Comparison of ENCODE assay signal across 10 cellular contexts in genomic region chr12:12182926-12183325, GRCh38.
DNase-seq lines count a peak whose midpoint lies in the region; ATAC-seq and TF ChIP-seq lines count a peak whose summit lies in the region.
"Had no signal": no experiment of that assay in that cellular context is flagged by ENCODE, and none has a peak within 500 bp of the region (broad histone marks: within the 10 kb centered on the region; RNA-seq: fewer than 3 reads in every experiment).

No MANE protein-coding gene starts in this region.

- H2AFZ ChIP-seq in SK-N-SH (ENCODE audit: low read depth): no peak overlapping the region

- H3K4me1 ChIP-seq in SK-N-SH (ENCODE audit: control insufficient read depth in 1 of 2, insufficient read depth in 2 of 2, low read depth in 1 of 2, low read length in 1 of 2) (peaks cover 11 to 22% of the 10 kb centered on the region in 2 experiments), stomach smooth muscle (ENCODE audit: control insufficient read depth, insufficient read depth, low read length) (peaks cover 7% of the 10 kb centered on the region)

- DNase-seq in HFFc6: peak; percentile 29
- no peak for DNase-seq in SK-N-SH
- DNase-seq in foreskin fibroblast: peak; percentile 52 to 70
- DNase-seq in posterior cingulate gyrus: no peak
- DNase-seq in activated CD4-positive, alpha-beta memory T cell treated with anti-CD3 and anti-CD28 coated beads for 36 hours: no peak
- DNase-seq: Kasumi-1; naive thymus-derived CD4-positive, alpha-beta T cell had no signal

- no peaks in the 10 kb centered on the region for H4K20me1 ChIP-seq in SK-N-SH (ENCODE audit: insufficient read depth)

- no peak for ATAC-seq in GM21423 (IDR thresholded peaks at IDR 0.05; ENCODE audit: unreplicated experiment)
- ATAC-seq: activated naive CD4-positive, alpha-beta T cell treated with anti-CD3 and anti-CD28 coated beads, Interleukin-2, amount 50 U/mL, for 72 hours; naive thymus-derived CD4-positive, alpha-beta T cell had no signal

- intact Hi-C loops in posterior cingulate gyrus (cut with DNase I): no loop called here
- intact Hi-C loops in activated CD4-positive, alpha-beta memory T cell treated with anti-CD3 and anti-CD28 coated beads for 36 hours (cut with micrococcal nuclease): no loop called here

- POLR2A ChIA-PET in SK-N-SH (lab: Yijun Ruan, JAX): interaction anchor here (1.6 kb wide), 1 partner anchor 84 kb away, joined by 3 read pairs; the partner anchor contains the start of gene LRP6
- POLR2A ChIA-PET in activated CD4-positive, alpha-beta memory T cell treated with anti-CD3 and anti-CD28 coated beads for 36 hours (lab: Charles Lee): no interaction called here

- TF ChIP-seq EP300 in SK-N-SH (IDR thresholded peaks at IDR 0.05; ENCODE audit: borderline replicate concordance in 1 of 2, low read depth in 1 of 2, low read length in 1 of 2): peak in 1 of 2 experiments; percentile 47; a peak in 1 of 4 replicates

- H3K4me3 Mint-ChIP-seq in HFFc6: peak overlapping the region; percentile 48
- no peak overlapping the region for H3K4me3 Mint-ChIP-seq in activated CD4-positive, alpha-beta memory T cell treated with anti-CD3 and anti-CD28 coated beads for 36 hours
- H3K4me3 Mint-ChIP-seq: naive thymus-derived CD4-positive, alpha-beta T cell had no signal

- H3F3A ChIP-seq in SK-N-SH (replicated peaks; ENCODE audit: insufficient read depth): peaks cover 28% of the 10 kb centered on the region

- H3K36me3 Mint-ChIP-seq in HFFc6 (ENCODE audit: low read depth): peaks cover 35% of the 10 kb centered on the region
- H3K36me3 Mint-ChIP-seq in activated CD4-positive, alpha-beta memory T cell treated with anti-CD3 and anti-CD28 coated beads for 36 hours: peaks cover 5% of the 10 kb centered on the region

- peak overlapping the region; percentile 49 for H3K4me2 ChIP-seq in SK-N-SH

- peak overlapping the region; percentile 71 to 79 for H3K27ac ChIP-seq in SK-N-SH (ENCODE audit: low read depth in 2 of 2, low read length in 1 of 2)
- peak overlapping the region; percentile 46 for H3K27ac ChIP-seq in stomach smooth muscle (ENCODE audit: low read length)

- peak overlapping the region; percentile 13; the same call in 1 of the 2 replicates for H3K9ac ChIP-seq in SK-N-SH
- H3K9ac ChIP-seq in stomach smooth muscle (ENCODE audit: low read length in 2 of 2): no peak overlapping the region

- TF ChIP-seq CTCF in HFFc6 (IDR thresholded peaks at IDR 0.05) (no peak), SK-N-SH (IDR thresholded peaks at IDR 0.05) (no peak), foreskin fibroblast (IDR thresholded peaks at IDR 0.05; ENCODE audit: low read depth, low read length) (no peak)

- TF ChIP-seq RAD21 in SK-N-SH (IDR thresholded peaks at IDR 0.05; ENCODE audit: low read length): no peak

- H3K4me3 ChIP-seq in SK-N-SH (ENCODE audit: low read depth in 2 of 2, low read length in 1 of 2): no peak overlapping the region; a peak in 2 of 4 replicates
- H3K4me3 ChIP-seq in foreskin fibroblast (ENCODE audit: low read depth in 1 of 2, low read length in 2 of 2): no peak overlapping the region
- H3K4me3 ChIP-seq in stomach smooth muscle (ENCODE audit: low read length in 2 of 2): peak overlapping the region; percentile 3 to 41

- H3K9me3 ChIP-seq in SK-N-SH (no peaks in the 10 kb centered on the region), stomach smooth muscle (ENCODE audit: control insufficient read depth in 2 of 2, low read length in 2 of 2) (no peaks in the 10 kb centered on the region)

- peaks cover 17 to 37% of the 10 kb centered on the region in 2 experiments for H3K36me3 ChIP-seq in SK-N-SH (replicated peaks in 1 of 2; ENCODE audit: control insufficient read depth in 1 of 2, insufficient read depth in 2 of 2, low read length in 1 of 2)
- H3K36me3 ChIP-seq in stomach smooth muscle (ENCODE audit: control insufficient read depth in 2 of 2, insufficient read depth in 2 of 2, low read length in 2 of 2): peaks cover 4 to 5% of the 10 kb centered on the region in 2 donors

- H3K9me2 ChIP-seq in SK-N-SH: no peaks in the 10 kb centered on the region

- no peaks in the 10 kb centered on the region; the same call in 1 of the 2 replicates for H3K9me3 Mint-ChIP-seq in HFFc6
- no peaks in the 10 kb centered on the region for H3K9me3 Mint-ChIP-seq in activated CD4-positive, alpha-beta memory T cell treated with anti-CD3 and anti-CD28 coated beads for 36 hours
- H3K9me3 Mint-ChIP-seq: activated naive CD4-positive, alpha-beta T cell treated with anti-CD3 and anti-CD28 coated beads, Interleukin-2, amount 50 U/mL, for 72 hours had no signal

- peak overlapping the region; percentile 83 for H3K27ac Mint-ChIP-seq in HFFc6
- H3K27ac Mint-ChIP-seq in activated CD4-positive, alpha-beta memory T cell treated with anti-CD3 and anti-CD28 coated beads for 36 hours: no peak overlapping the region
- H3K27ac Mint-ChIP-seq: activated naive CD4-positive, alpha-beta T cell treated with anti-CD3 and anti-CD28 coated beads, Interleukin-2, amount 50 U/mL, for 72 hours; naive thymus-derived CD4-positive, alpha-beta T cell had no signal

- no peaks in the 10 kb centered on the region; the same call in 1 of the 2 replicates for H3K27me3 Mint-ChIP-seq in HFFc6 (ENCODE audit: insufficient read depth)
- peaks cover 8% of the 10 kb centered on the region for H3K27me3 Mint-ChIP-seq in activated CD4-positive, alpha-beta memory T cell treated with anti-CD3 and anti-CD28 coated beads for 36 hours

- peaks cover 15% of the 10 kb centered on the region for H3K79me2 ChIP-seq in SK-N-SH (ENCODE audit: insufficient read depth)

- CTCF ChIA-PET in SK-N-SH (lab: Yijun Ruan, JAX): interaction anchor here (1.8 to 2.0 kb wide), 2 partner anchors 10 to 15 kb away, joined by 4 read pairs; no protein-coding TSS in a partner anchor
- CTCF ChIA-PET in activated CD4-positive, alpha-beta memory T cell treated with anti-CD3 and anti-CD28 coated beads for 36 hours (lab: Charles Lee): no interaction called here

- no peaks in the 10 kb centered on the region for H3K27me3 ChIP-seq in SK-N-SH (ENCODE audit: insufficient read depth)
- no peaks in the 10 kb centered on the region for H3K27me3 ChIP-seq in stomach smooth muscle (ENCODE audit: control insufficient read depth in 1 of 2, insufficient read depth in 2 of 2, low read length in 2 of 2)

- peaks cover 38% of the 10 kb centered on the region for H3K4me1 Mint-ChIP-seq in HFFc6 (ENCODE audit: low read depth)
- no peaks in the 10 kb centered on the region for H3K4me1 Mint-ChIP-seq in activated CD4-positive, alpha-beta memory T cell treated with anti-CD3 and anti-CD28 coated beads for 36 hours (ENCODE audit: low read depth)

TF ChIP-seq in SK-N-SH, 30 proteins besides CTCF, POLR2A, EP300 and RAD21 (continues in another document):
- TF ChIP-seq TAF1 (IDR thresholded peaks at IDR 0.05; ENCODE audit: borderline replicate concordance, low read depth, low read length) (no peak), MXI1 (IDR thresholded peaks at IDR 0.05; ENCODE audit: low read depth, low read length) (no peak), GABPA (IDR thresholded peaks at IDR 0.05; ENCODE audit: low read depth) (no peak), NFIC (IDR thresholded peaks at IDR 0.05; ENCODE audit: borderline replicate concordance) (peak; percentile 37; the same call in 1 of the 2 replicates), CHD2 (IDR thresholded peaks at IDR 0.05; ENCODE audit: low read length, partially characterized antibody) (no peak), YY1 (IDR thresholded peaks at IDR 0.05; ENCODE audit: low read depth) (no peak; the same call in 1 of the 2 replicates), REST (IDR thresholded peaks at IDR 0.05; ENCODE audit: low read depth, low read length) (no peak), FOXJ3 (CRISPR knock-in tag; IDR thresholded peaks at IDR 0.05) (no peak), JUND (IDR thresholded peaks at IDR 0.05) (peak; percentile 31; the same call in 1 of the 2 replicates), PBX3 (IDR thresholded peaks at IDR 0.05) (peak; percentile 86), EZH2phosphoT487 (IDR thresholded peaks at IDR 0.05; ENCODE audit: borderline replicate concordance, low read depth) (no peak), FOSL2 (IDR thresholded peaks at IDR 0.05; ENCODE audit: borderline replicate concordance, low read depth) (peak; percentile 27; the same call in 1 of the 2 replicates), TEAD4 (IDR thresholded peaks at IDR 0.05; ENCODE audit: borderline replicate concordance, insufficient read depth) (no peak), RXRA (IDR thresholded peaks at IDR 0.05; ENCODE audit: borderline replicate concordance, low read depth) (no peak)

Comparison
In these comparisons a context has a peak if more than half of its experiments do, and no peak if none do; other contexts are left out.
1. DNase-seq: peak in HFFc6 (single experiment) and foreskin fibroblast (2 of 2); none in SK-N-SH (single experiment), posterior cingulate gyrus (0 of 10) and activated CD4-positive, alpha-beta memory T cell treated with anti-CD3 and anti-CD28 coated beads for 36 hours (single experiment).
2. H3K4me3 ChIP-seq: peak in stomach smooth muscle (2 of 2); none in SK-N-SH (0 of 2) and foreskin fibroblast (0 of 2).